In the genomic region with DNA sequence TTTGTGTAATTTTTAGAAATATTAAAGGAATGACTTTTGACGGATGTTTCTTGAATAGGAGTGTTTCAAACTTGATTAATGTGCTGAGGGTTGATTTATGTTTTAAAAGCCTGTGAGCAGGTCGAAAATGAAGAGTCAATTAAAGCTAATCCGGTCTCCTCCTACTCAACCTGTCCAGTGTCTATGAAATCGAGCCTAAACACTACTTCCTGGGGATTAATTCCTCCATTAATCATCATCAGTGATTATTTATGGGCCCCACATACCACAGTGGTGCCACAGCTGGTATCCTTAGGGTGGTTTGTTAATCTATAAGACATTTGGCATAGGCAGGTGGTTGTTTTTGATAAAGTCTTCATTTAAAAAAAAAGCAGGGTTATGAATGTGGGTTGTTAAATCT, we compare ENCODE assay signal across 18 cellular contexts.
"Had no signal": no experiment of that assay in that cellular context is flagged by ENCODE, and none has a peak within 500 bp of the region (broad histone marks: within the 10 kb centered on the region; RNA-seq: fewer than 3 reads in every experiment).

No MANE protein-coding gene starts in this region.

- H3K27ac ChIP-seq: esophagus squamous epithelium, left ventricle myocardium inferior, lower lobe of right lung, neural progenitor cell, pancreas, suprapubic skin, thyroid gland, upper lobe of left lung, uterus had no signal

- H3K4me1 ChIP-seq: esophagus squamous epithelium, left ventricle myocardium inferior, lower lobe of right lung, neural progenitor cell, pancreas, suprapubic skin, thyroid gland, upper lobe of left lung, uterus had no signal

- H3K36me3 ChIP-seq: esophagus squamous epithelium, left ventricle myocardium inferior, lower lobe of right lung, neural progenitor cell, pancreas, suprapubic skin, thyroid gland, upper lobe of left lung, uterus had no signal

- H3K27me3 ChIP-seq: esophagus squamous epithelium, neural progenitor cell, pancreas, suprapubic skin, thyroid gland, upper lobe of left lung, uterus had no signal

- H3K4me3 ChIP-seq: esophagus squamous epithelium, left ventricle myocardium inferior, lower lobe of right lung, neural progenitor cell, pancreas, smooth muscle cell, suprapubic skin, thyroid gland, upper lobe of left lung, uterus had no signal

- H3K9me3 ChIP-seq: pancreas, thyroid gland had no signal

- DNase-seq: esophagus squamous epithelium; foreskin fibroblast; immature natural killer cell; left ventricle myocardium inferior; lower lobe of right lung; midbrain; nucleus accumbens; pancreas; right cardiac atrium; stimulated activated CD4-positive, alpha-beta T cell treated with anti-CD3 and anti-CD28 coated beads, Interleukin-2, amount 100 ng/mL, for 48 hours; stimulated activated naive CD4-positive, alpha-beta T cell treated with Interleukin-2 at 50 U/mL for 16 hours; thyroid gland; upper lobe of left lung; uterus had no signal

- H3K4me2 ChIP-seq: neural progenitor cell, smooth muscle cell had no signal

- ATAC-seq: lower lobe of right lung; natural killer cell treated with Interleukin-12 subunit alpha and Interleukin-12 subunit beta and Interleukin-15 and Interleukin-18, amount 100 ng/mL, for 72 hours; pancreas; right cardiac atrium had no signal

- H2AFZ ChIP-seq: neural progenitor cell had no signal
